2 cellular contexts compared by ENCODE assay signal in genomic region chr7:4747746-4748145, GRCh38.
TF ChIP-seq lines count a peak whose summit lies in the region.

No MANE protein-coding gene starts in this region.

TF ChIP-seq in IMR-90, 13 proteins besides CTCF, POLR2A, EP300 and RAD21 (continued from another document):
- no peak for TF ChIP-seq MAZ (IDR thresholded peaks at IDR 0.05; ENCODE audit: borderline replicate concordance, low read depth, low read length)
- TF ChIP-seq RCOR1 (IDR thresholded peaks at IDR 0.05; ENCODE audit: insufficient replicate concordance, low read length) = no peak
- no peak for TF ChIP-seq CHD1 (IDR thresholded peaks at IDR 0.05; ENCODE audit: low read depth, low read length)
- TF ChIP-seq MAFK (IDR thresholded peaks at IDR 0.05; ENCODE audit: low read depth, low read length) = no peak
- no peak for TF ChIP-seq RFX5 (IDR thresholded peaks at IDR 0.05; ENCODE audit: low read depth, low read length)
- no peak for TF ChIP-seq ELK1 (IDR thresholded peaks at IDR 0.05; ENCODE audit: borderline replicate concordance, low read depth, low read length)
- no peak for TF ChIP-seq CEBPB (IDR thresholded peaks at IDR 0.05; ENCODE audit: low read depth, low read length)
TF ChIP-seq in IMR-90: peak in this region for 0.

TF ChIP-seq in SK-N-SH, 30 proteins besides CTCF, POLR2A, EP300 and RAD21 (continued from another document):
- TF ChIP-seq ZBTB33 (IDR thresholded peaks at IDR 0.05; ENCODE audit: borderline replicate concordance, low read depth) (no peak), USF2 (IDR thresholded peaks at IDR 0.05; ENCODE audit: borderline replicate concordance, low read depth, low read length) (no peak), ELF1 (IDR thresholded peaks at IDR 0.05) (no peak), IRF3 (IDR thresholded peaks at IDR 0.05; ENCODE audit: low read depth, low read length) (no peak), MAX (IDR thresholded peaks at IDR 0.05; ENCODE audit: low read depth) (no peak), MEF2A (IDR thresholded peaks at IDR 0.05; ENCODE audit: borderline replicate concordance, low read depth) (no peak), YY1 (IDR thresholded peaks at IDR 0.05; ENCODE audit: low read depth) (no peak), RFX5 (IDR thresholded peaks at IDR 0.05; ENCODE audit: low read length) (no peak)
TF ChIP-seq in SK-N-SH: peak in this region for 0.
